12 cellular contexts compared by ENCODE assay signal in genomic region chr6:10402648-10403311, GRCh38. TPM values are rescaled to one million over a fixed set of nuclear protein-coding genes. Genes with fewer than 3 reads are reported as not detected.
DNase-seq lines count a peak whose midpoint lies in the region; ATAC-seq and TF ChIP-seq lines count a peak whose summit lies in the region.
"Had no signal": no experiment of that assay in that cellular context is flagged by ENCODE, and none has a peak within 500 bp of the region (broad histone marks: within the 10 kb centered on the region; RNA-seq: fewer than 3 reads in every experiment).

No MANE protein-coding gene starts in this region.

- peak overlapping the region; percentile 68 for H3K27ac ChIP-seq in vagina
- H3K27ac ChIP-seq: right lobe of liver had no signal

- no peaks in the 10 kb centered on the region for H3K9me3 ChIP-seq in vagina
- H3K9me3 ChIP-seq: right lobe of liver had no signal

- no peak for ATAC-seq in HG03095 (IDR thresholded peaks at IDR 0.05; ENCODE audit: unreplicated experiment)

- H3K27me3 ChIP-seq in vagina, result no peaks in the 10 kb centered on the region

- peaks cover 33% of the 10 kb centered on the region for H3K9me3 Mint-ChIP-seq in activated naive CD4-positive, alpha-beta T cell treated with anti-CD3 and anti-CD28 coated beads, Interleukin-2, amount 50 U/mL, for 24 hours

- TF ChIP-seq POLR2A in erythroblast (IDR thresholded peaks at IDR 0.05; ENCODE audit: low read length) (no peak), vagina (IDR thresholded peaks at IDR 0.05) (no peak)

- TF ChIP-seq CTCF in vagina (IDR thresholded peaks at IDR 0.05), result no peak

- H3K4me3 ChIP-seq in vagina, result no peak overlapping the region

- peaks cover 50% of the 10 kb centered on the region for H3K27me3 Mint-ChIP-seq in activated naive CD4-positive, alpha-beta T cell treated with anti-CD3 and anti-CD28 coated beads, Interleukin-2, amount 50 U/mL, for 24 hours

- H3K36me3 ChIP-seq in vagina, result no peaks in the 10 kb centered on the region
- H3K36me3 ChIP-seq: right lobe of liver had no signal

- H3K4me1 ChIP-seq in vagina, result peaks cover 21% of the 10 kb centered on the region

- peak overlapping the region; percentile 80 for H3K4me3 Mint-ChIP-seq in activated naive CD4-positive, alpha-beta T cell treated with anti-CD3 and anti-CD28 coated beads, Interleukin-2, amount 50 U/mL, for 24 hours

- peaks cover 13% of the 10 kb centered on the region for H3K4me1 Mint-ChIP-seq in activated naive CD4-positive, alpha-beta T cell treated with anti-CD3 and anti-CD28 coated beads, Interleukin-2, amount 50 U/mL, for 24 hours

- intact Hi-C loops in vagina (cut with DNase I), result no loop called here

- H3K36me3 Mint-ChIP-seq in activated naive CD4-positive, alpha-beta T cell treated with anti-CD3 and anti-CD28 coated beads, Interleukin-2, amount 50 U/mL, for 24 hours, result peaks cover 6% of the 10 kb centered on the region

- no peak overlapping the region for H3K27ac Mint-ChIP-seq in activated naive CD4-positive, alpha-beta T cell treated with anti-CD3 and anti-CD28 coated beads, Interleukin-2, amount 50 U/mL, for 24 hours

- no peak for DNase-seq in activated naive CD4-positive, alpha-beta T cell (lab: John Stamatoyannopoulos, UW)
- DNase-seq in SK-MEL-5 (ENCODE audit: low read depth, low spot score) (peak; percentile 23), erythroblast (lab: John Stamatoyannopoulos, UW) (peak; percentile 8 to 31), vagina (ENCODE audit: extremely low spot score in 2 of 2) (no peak), DMS153 treated with DMSO at 0.1 percent for 48 hours (lab: John Stamatoyannopoulos, UW; ENCODE audit: unreplicated experiment) (no peak), HuH-7 (ENCODE audit: low spot score) (no peak)
- DNase-seq: activated CD4-positive, alpha-beta T cell treated with anti-CD3 and anti-CD28 coated beads for 1 hour; left cardiac atrium; NCI-H1048; right lobe of liver had no signal

- in situ Hi-C loops in SK-MEL-5 (cut with HindIII; ENCODE audit: low pct_unique_long_range_greater_than_20kb, low sequenced_read_pairs), result no loop called here

RNA-seq across cellular contexts. Expression of gene TFAP2A, which starts 12.1 kb away (rescaled TPM):
- 24.6 and 38.4 TPM in 2 replicates for total RNA-seq in SK-MEL-5 (2014; rRNA removed; shearing (Covaris generic))
- polyA plus RNA-seq in SK-MEL-5 (2015; cell fraction: cytosol; rRNA removed), result 104 and 135 TPM in 2 replicates
- polyA plus RNA-seq in SK-MEL-5 (2015; cell fraction: nucleus; rRNA removed), result 188 and 226 TPM in 2 replicates
- 19.4 TPM for total RNA-seq in vagina

Comparison
In these comparisons a context has a peak if more than half of its experiments do, and no peak if none do; other contexts are left out.
1. DNase-seq: peak in SK-MEL-5 (single experiment) and erythroblast (2 of 2); none in activated naive CD4-positive, alpha-beta T cell (0 of 4), vagina (0 of 2), DMS153 treated with DMSO at 0.1 percent for 48 hours (single experiment) and HuH-7 (single experiment).